Comparison of ENCODE assay signal across 33 cellular contexts in the genomic region with DNA sequence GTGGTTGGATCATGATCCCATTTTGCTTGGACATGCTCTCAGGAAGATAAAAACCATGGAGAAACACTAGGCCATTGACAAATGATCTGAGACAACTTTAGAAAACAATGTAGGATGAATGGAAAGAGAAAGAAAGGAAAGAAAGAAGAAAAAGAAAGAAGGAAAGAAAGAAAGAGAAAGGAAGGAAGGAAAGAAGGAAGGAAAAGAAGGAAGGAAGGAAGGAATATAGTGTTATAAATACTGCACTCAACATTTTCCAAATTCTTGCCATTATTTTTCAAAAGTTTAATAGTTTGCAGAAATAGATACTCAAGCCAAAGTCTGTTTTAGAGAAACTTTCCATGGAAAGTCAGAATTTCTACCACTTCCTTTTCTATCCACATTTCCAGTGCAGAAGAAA. TPM values are rescaled to one million over a fixed set of nuclear protein-coding genes. Genes with fewer than 3 reads are reported as not detected.
"Had no signal": no experiment of that assay in that cellular context is flagged by ENCODE, and none has a peak within 500 bp of the region (broad histone marks: within the 10 kb centered on the region; RNA-seq: fewer than 3 reads in every experiment).

No MANE protein-coding gene starts in this region.

- H3K9me3 ChIP-seq: esophagus muscularis mucosa, gastroesophageal sphincter, heart left ventricle, mucosa of descending colon, prostate gland, right atrium auricular region, sigmoid colon, transverse colon, upper lobe of right lung, uterus had no signal

- H2AFZ ChIP-seq: hepatocyte had no signal

- ATAC-seq: foreskin keratinocyte; gastroesophageal sphincter; heart left ventricle; left lobe of liver; mucosa of descending colon; naive thymus-derived CD4-positive, alpha-beta T cell; stimulated activated effector memory CD8-positive, alpha-beta T cell treated with anti-CD3 and anti-CD28 coated beads, Interleukin-12 subunit alpha, Interleukin-12 subunit beta, amount 100 ng/mL, for 72 hours; upper lobe of right lung had no signal

- H3K36me3 ChIP-seq: esophagus muscularis mucosa, gastroesophageal sphincter, heart left ventricle, prostate gland, right atrium auricular region, sigmoid colon, transverse colon, upper lobe of right lung, uterus had no signal

- H3K4me1 Mint-ChIP-seq: mesothelial cell of epicardium; stimulated activated effector memory CD8-positive, alpha-beta T cell treated with anti-CD3 and anti-CD28 coated beads, Interleukin-12 subunit alpha, Interleukin-12 subunit beta, amount 100 ng/mL, for 72 hours had no signal

- H3K27ac ChIP-seq: coronary artery, esophagus muscularis mucosa, foreskin keratinocyte, gastroesophageal sphincter, heart left ventricle, hepatocyte, prostate gland, right atrium auricular region, sigmoid colon, transverse colon, upper lobe of right lung, uterus had no signal

- H3K79me2 ChIP-seq: hepatocyte had no signal

- H3K4me3 Mint-ChIP-seq: mesothelial cell of epicardium; naive thymus-derived CD4-positive, alpha-beta T cell; nephron progenitor cell; stimulated activated effector memory CD8-positive, alpha-beta T cell treated with anti-CD3 and anti-CD28 coated beads, Interleukin-12 subunit alpha, Interleukin-12 subunit beta, amount 100 ng/mL, for 72 hours had no signal

- H3K4me1 ChIP-seq: esophagus muscularis mucosa, foreskin keratinocyte, gastroesophageal sphincter, heart left ventricle, prostate gland, right atrium auricular region, sigmoid colon, transverse colon, upper lobe of right lung, uterus had no signal

- H3K4me3 ChIP-seq: coronary artery, esophagus muscularis mucosa, gastroesophageal sphincter, heart left ventricle, hepatocyte, lung, mucosa of descending colon, prostate gland, right atrium auricular region, sigmoid colon, transverse colon, upper lobe of right lung, uterus had no signal

- H3K27me3 Mint-ChIP-seq: naive thymus-derived CD4-positive, alpha-beta T cell had no signal

- H3K9me3 Mint-ChIP-seq: mesothelial cell of epicardium, nephron progenitor cell had no signal

- DNase-seq: dermis blood vessel endothelial cell; effector memory CD4-positive, alpha-beta T cell; foreskin keratinocyte; heart left ventricle; kidney; mesenchymal stem cell; mucosa of descending colon; naive thymus-derived CD4-positive, alpha-beta T cell; nephron progenitor cell; nucleus accumbens; sigmoid colon; stimulated activated CD4-positive, alpha-beta T cell treated with anti-CD3 and anti-CD28 coated beads, Interleukin-2, amount 100 ng/mL, for 24 hours; stimulated activated CD4-positive, alpha-beta T cell treated with anti-CD3 and anti-CD28 coated beads, Interleukin-4, amount 100 ng/mL, for 24 hours; stimulated activated naive CD4-positive, alpha-beta T cell treated with Interleukin-2 at 50 U/mL for 16 hours; transverse colon; upper lobe of right lung; uterus had no signal

- FAIRE-seq: endothelial cell of umbilical vein, kidney had no signal

- H3K27me3 ChIP-seq: esophagus muscularis mucosa, foreskin keratinocyte, gastroesophageal sphincter, heart left ventricle, hepatocyte, right atrium auricular region, sigmoid colon, transverse colon, upper lobe of right lung, uterus had no signal

- H3K36me3 Mint-ChIP-seq: mesothelial cell of epicardium had no signal

- H3K4me2 ChIP-seq: hepatocyte had no signal

- H3K27ac Mint-ChIP-seq: mesothelial cell of epicardium; naive thymus-derived CD4-positive, alpha-beta T cell; nephron progenitor cell; stimulated activated effector memory CD8-positive, alpha-beta T cell treated with anti-CD3 and anti-CD28 coated beads, Interleukin-12 subunit alpha, Interleukin-12 subunit beta, amount 100 ng/mL, for 72 hours had no signal

RNA-seq across cellular contexts. Expression of a gene that starts 39.2 kb away (rescaled TPM):
- total RNA-seq: dermis blood vessel endothelial cell; endothelial cell of umbilical vein; epithelial cell of proximal tubule; esophagus muscularis mucosa; fibroblast of lung; foreskin keratinocyte; gastroesophageal sphincter; heart left ventricle; hepatocyte; kidney; left lobe of liver; liver; lung; mesothelial cell of epicardium; mucosa of descending colon; naive thymus-derived CD4-positive, alpha-beta T cell; osteocyte; prostate gland; right atrium auricular region; sigmoid colon; skeletal muscle tissue; transverse colon; upper lobe of right lung; uterus had no signal
- polyA plus RNA-seq: endothelial cell of umbilical vein; fibroblast of lung; foreskin keratinocyte; heart left ventricle; hepatocyte; liver; lung; naive thymus-derived CD4-positive, alpha-beta T cell; sigmoid colon had no signal
